In genomic region chr15:36595625-36596024, GRCh38 we compare ENCODE assay signal across 1 cellular context.
TF ChIP-seq lines count a peak whose summit lies in the region.

No MANE protein-coding gene starts in this region.

TF ChIP-seq in IMR-90, 13 proteins besides CTCF, POLR2A, EP300 and RAD21 (continued from another document):
- TF ChIP-seq USF2 (IDR thresholded peaks at IDR 0.05; ENCODE audit: low read depth, low read length) (no peak), CEBPB (IDR thresholded peaks at IDR 0.05; ENCODE audit: low read depth, low read length) (no peak)
